Comparison of ENCODE assay signal across 8 cellular contexts in the genomic region with DNA sequence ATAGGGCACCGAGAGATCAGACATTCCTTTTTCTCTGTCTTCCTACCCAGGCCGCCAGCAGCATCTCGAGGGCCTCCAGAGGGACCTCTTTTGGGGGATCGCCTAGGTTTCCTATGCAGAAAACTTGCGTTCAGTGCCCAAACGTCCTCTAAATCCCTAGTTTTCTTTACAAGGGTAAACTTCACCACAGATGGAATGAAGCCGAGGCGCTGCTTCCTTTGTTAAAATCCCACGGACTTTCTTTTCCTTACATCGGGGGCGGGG. TPM values are rescaled to one million over a fixed set of nuclear protein-coding genes. Genes with fewer than 3 reads are reported as not detected.
DNase-seq lines count a peak whose midpoint lies in the region; ATAC-seq and TF ChIP-seq lines count a peak whose summit lies in the region.

No MANE protein-coding gene starts in this region.

- H3K4me1 ChIP-seq in Caco-2 (peaks cover 4% of the 10 kb centered on the region; the same call in 1 of the 2 replicates), neutrophil (ENCODE audit: control insufficient read depth in 1 of 2, insufficient read depth in 1 of 2, low read depth in 1 of 2, low read length in 1 of 2) (peaks cover 32 to 37% of the 10 kb centered on the region in 2 experiments)

- BruUV-seq in Caco-2 (replicated peaks; lab: Mats Ljungman, UMichigan): no TSS peak

- H3K4me3 ChIP-seq in Caco-2 (ENCODE audit: low read depth, low read length) (peak overlapping the region; percentile 52), neutrophil (ENCODE audit: low read depth in 1 of 2, low read length in 1 of 2) (peak overlapping the region; percentile 72 to 76)

- ATAC-seq in GM19035 (IDR thresholded peaks at IDR 0.05; ENCODE audit: unreplicated experiment) (no peak), GM21737 (IDR thresholded peaks at IDR 0.05; ENCODE audit: unreplicated experiment) (no peak)

- peaks cover 40% of the 10 kb centered on the region for H3K36me3 Mint-ChIP-seq in Caco-2 (ENCODE audit: insufficient read depth, unreplicated experiment)
- peaks cover 4% of the 10 kb centered on the region for H3K36me3 Mint-ChIP-seq in endothelial cell (ENCODE audit: low read depth, unreplicated experiment)

- CTCF ChIA-PET in Caco-2 (lab: Charles Lee): interaction anchor here (0.5 to 1.0 kb wide), 2 partner anchors 59 to 153 kb away, joined by 3 to 4 read pairs; no protein-coding TSS in a partner anchor

- no peaks in the 10 kb centered on the region for H3K9me3 Mint-ChIP-seq in Caco-2 (ENCODE audit: unreplicated experiment)
- H3K9me3 Mint-ChIP-seq in endothelial cell (ENCODE audit: unreplicated experiment): no peaks in the 10 kb centered on the region

- H3K27ac Mint-ChIP-seq in Caco-2 (ENCODE audit: unreplicated experiment) (peak overlapping the region; percentile 90), endothelial cell (ENCODE audit: unreplicated experiment) (peak overlapping the region; percentile 95)

- H3K27me3 Mint-ChIP-seq in Caco-2 (ENCODE audit: insufficient read depth, unreplicated experiment): no peaks in the 10 kb centered on the region
- H3K27me3 Mint-ChIP-seq in endothelial cell (ENCODE audit: unreplicated experiment): peaks cover 18% of the 10 kb centered on the region

- H3K36me3 ChIP-seq in Caco-2 (ENCODE audit: control insufficient read depth, insufficient read depth, low read length) (no peaks in the 10 kb centered on the region), neutrophil (no peaks in the 10 kb centered on the region)

- POLR2A ChIA-PET in Caco-2 (lab: Charles Lee): interaction anchor here (1.6 to 2.1 kb wide), 2 partner anchors 20 to 59 kb away, joined by 5 to 11 read pairs; no protein-coding TSS in a partner anchor

- H3K4me3 Mint-ChIP-seq in Caco-2 (ENCODE audit: unreplicated experiment): peak overlapping the region; percentile 91
- H3K4me3 Mint-ChIP-seq in endothelial cell (ENCODE audit: unreplicated experiment): peak overlapping the region; percentile 98

- intact Hi-C loops in Caco-2 (cut with micrococcal nuclease; ENCODE audit: unreplicated experiment): loop anchor here (1.0 to 5.0 kb wide), 3 partner anchors 58 to 179 kb away; no protein-coding TSS in a partner anchor

- TF ChIP-seq CTCF in Caco-2 (IDR thresholded peaks at IDR 0.05; ENCODE audit: insufficient read depth in 1 of 2, low read depth in 1 of 2, low read length in 1 of 2, severe bottlenecking in 1 of 2, unreplicated experiment in 1 of 2): no peak
- TF ChIP-seq CTCF in endothelial cell (IDR thresholded peaks at IDR 0.05; ENCODE audit: unreplicated experiment): no peak
- TF ChIP-seq CTCF in neutrophil (IDR thresholded peaks at IDR 0.05): no peak

- DNase-seq in Caco-2: peak in 1 of 2 experiments; percentile 18
- DNase-seq in NCI-H69 (lab: John Stamatoyannopoulos, UW): peak; percentile 60
- DNase-seq in endothelial cell (ENCODE audit: low spot score): no peak
- DNase-seq in NCI-H2029 (lab: John Stamatoyannopoulos, UW): no peak
- no peak for DNase-seq in OCI-M1 (lab: John Stamatoyannopoulos, UW)

- peak overlapping the region; percentile 98 for H3K27ac ChIP-seq in neutrophil

- H3K4me1 Mint-ChIP-seq in Caco-2 (ENCODE audit: low read depth, unreplicated experiment) (peaks cover 24% of the 10 kb centered on the region), endothelial cell (ENCODE audit: unreplicated experiment) (peaks cover 23% of the 10 kb centered on the region)

- H3K27me3 ChIP-seq in Caco-2 (replicated peaks; ENCODE audit: control insufficient read depth, insufficient read depth, low read length) (no peaks in the 10 kb centered on the region), neutrophil (peaks cover 6% of the 10 kb centered on the region)

- H3K9me3 ChIP-seq in Caco-2 (no peaks in the 10 kb centered on the region), neutrophil (no peaks in the 10 kb centered on the region)

RNA-seq across cellular contexts. Expression of a gene that starts 1.0 kb away (rescaled TPM):
- 156 and 159 TPM in 2 replicates for total RNA-seq in Caco-2 (2022)
- 94.2 TPM for total RNA-seq in endothelial cell (ENCODE audit: unreplicated experiment)
